Comparison of ENCODE assay signal across 29 cellular contexts in genomic region chr14:105837349-105838063, GRCh38.
"Had no signal": no experiment of that assay in that cellular context is flagged by ENCODE, and none has a peak within 500 bp of the region (broad histone marks: within the 10 kb centered on the region; RNA-seq: fewer than 3 reads in every experiment).

No MANE protein-coding gene starts in this region.

- H3K4me3 Mint-ChIP-seq: activated CD8-positive, alpha-beta T cell treated with anti-CD3 and anti-CD28 coated beads for 36 hours; nephron progenitor cell; stimulated activated effector memory CD8-positive, alpha-beta T cell treated with anti-CD3 and anti-CD28 coated beads, Interleukin-12 subunit alpha, Interleukin-12 subunit beta, amount 100 ng/mL, for 72 hours; T-helper 17 cell; WTC11 had no signal

- H3K27me3 Mint-ChIP-seq: activated CD8-positive, alpha-beta T cell treated with anti-CD3 and anti-CD28 coated beads for 36 hours; progenitor cell of endocrine pancreas had no signal

- H3K27ac ChIP-seq: adrenal gland, body of pancreas, colonic mucosa, epithelial cell of prostate, esophagus squamous epithelium, ovary, right lobe of liver, skin epidermis, stomach, tibial artery had no signal

- DNase-seq: activated CD4-positive, alpha-beta T cell treated with anti-CD3 and anti-CD28 coated beads, Interleukin-2, amount 50 U/mL, for 1 hour; activated CD8-positive, alpha-beta T cell treated with anti-CD3 and anti-CD28 coated beads for 36 hours; activated naive CD4-positive, alpha-beta T cell; activated T-cell treated with anti-CD3 and anti-CD28 coated beads, Interleukin-2, amount 50 U/mL, for 48 hours; adrenal gland; aorta; body of pancreas; cerebellar nuclear complex; colonic mucosa; effector CD8-positive, alpha-beta T cell; esophagus squamous epithelium; foreskin melanocyte; left ventricle myocardium superior; mucosa of descending colon; nephron progenitor cell; ovary; right lobe of liver; stimulated activated CD4-positive, alpha-beta T cell treated with anti-CD3 and anti-CD28 coated beads, Interleukin-12 subunit alpha, Interleukin-12 subunit beta, amount 100 ng/mL, for 4 hours; stimulated activated CD4-positive, alpha-beta T cell treated with anti-CD3 and anti-CD28 coated beads, Interleukin-4, amount 100 ng/mL, for 24 hours; stomach; T-helper 17 cell had no signal

- H3K9me3 Mint-ChIP-seq: activated CD8-positive, alpha-beta T cell treated with anti-CD3 and anti-CD28 coated beads for 36 hours; activated naive CD4-positive, alpha-beta T cell treated with anti-CD3 and anti-CD28 coated beads, Interleukin-2, amount 50 U/mL, for 72 hours; stimulated activated effector memory CD8-positive, alpha-beta T cell treated with anti-CD3 and anti-CD28 coated beads, Interleukin-12 subunit alpha, Interleukin-12 subunit beta, amount 100 ng/mL, for 72 hours had no signal

- H3K27me3 ChIP-seq: adrenal gland, body of pancreas, colonic mucosa, ovary, right lobe of liver had no signal

- FAIRE-seq: endometrium had no signal

- H3K36me3 Mint-ChIP-seq: activated naive CD4-positive, alpha-beta T cell treated with anti-CD3 and anti-CD28 coated beads, Interleukin-2, amount 50 U/mL, for 72 hours; stimulated activated effector memory CD8-positive, alpha-beta T cell treated with anti-CD3 and anti-CD28 coated beads, Interleukin-12 subunit alpha, Interleukin-12 subunit beta, amount 100 ng/mL, for 72 hours had no signal

- H3K36me3 ChIP-seq: adrenal gland, colonic mucosa, esophagus squamous epithelium, ovary, right lobe of liver, stomach, tibial artery had no signal

- H3K4me1 Mint-ChIP-seq: nephron progenitor cell; stimulated activated effector memory CD8-positive, alpha-beta T cell treated with anti-CD3 and anti-CD28 coated beads, Interleukin-12 subunit alpha, Interleukin-12 subunit beta, amount 100 ng/mL, for 72 hours; WTC11 had no signal

- H3K27ac Mint-ChIP-seq: activated CD8-positive, alpha-beta T cell treated with anti-CD3 and anti-CD28 coated beads for 36 hours; nephron progenitor cell; progenitor cell of endocrine pancreas; stimulated activated effector memory CD8-positive, alpha-beta T cell treated with anti-CD3 and anti-CD28 coated beads, Interleukin-12 subunit alpha, Interleukin-12 subunit beta, amount 100 ng/mL, for 72 hours; T-helper 17 cell; WTC11 had no signal

- H3K9me3 ChIP-seq: adrenal gland, body of pancreas, colonic mucosa, esophagus squamous epithelium, mucosa of descending colon, ovary, right lobe of liver, tibial artery had no signal

- H3K4me1 ChIP-seq: adrenal gland, body of pancreas, colonic mucosa, esophagus squamous epithelium, right lobe of liver, stomach, tibial artery had no signal

- H3K4me3 ChIP-seq: adrenal gland, body of pancreas, colonic mucosa, esophagus squamous epithelium, mucosa of descending colon, ovary, right lobe of liver, skin epidermis, stomach, tibial artery had no signal

- ATAC-seq: activated CD8-positive, alpha-beta T cell treated with anti-CD3 and anti-CD28 coated beads for 36 hours; activated naive CD4-positive, alpha-beta T cell treated with anti-CD3 and anti-CD28 coated beads, Interleukin-2, amount 50 U/mL, for 72 hours; body of pancreas; left ventricle myocardium superior; mucosa of descending colon; stimulated activated effector memory CD8-positive, alpha-beta T cell treated with anti-CD3 and anti-CD28 coated beads, Interleukin-12 subunit alpha, Interleukin-12 subunit beta, amount 100 ng/mL, for 72 hours; T-helper 17 cell; WTC11 had no signal
